Comparison of ENCODE assay signal across 26 cellular contexts in genomic region chr9:110978516-110978915, GRCh38. TPM values are rescaled to one million over a fixed set of nuclear protein-coding genes. Genes with fewer than 3 reads are reported as not detected.
DNase-seq lines count a peak whose midpoint lies in the region; ATAC-seq and TF ChIP-seq lines count a peak whose summit lies in the region.
"Had no signal": no experiment of that assay in that cellular context is flagged by ENCODE, and none has a peak within 500 bp of the region (broad histone marks: within the 10 kb centered on the region; RNA-seq: fewer than 3 reads in every experiment).

No MANE protein-coding gene starts in this region.

- H3K9me3 Mint-ChIP-seq in Caco-2 (ENCODE audit: unreplicated experiment) (peaks cover 18% of the 10 kb centered on the region), endothelial cell (ENCODE audit: unreplicated experiment) (no peaks in the 10 kb centered on the region), osteocyte (ENCODE audit: unreplicated experiment) (no peaks in the 10 kb centered on the region)
- H3K9me3 Mint-ChIP-seq in activated T-cell treated with anti-CD3 and anti-CD28 coated beads, Interleukin-2, amount 50 U/mL, for 4 hours: peaks cover 12% of the 10 kb centered on the region

- H3K4me1 Mint-ChIP-seq in Caco-2 (ENCODE audit: low read depth, unreplicated experiment): peaks cover 54% of the 10 kb centered on the region
- peaks cover 27% of the 10 kb centered on the region for H3K4me1 Mint-ChIP-seq in endothelial cell (ENCODE audit: unreplicated experiment)
- peaks cover 65% of the 10 kb centered on the region for H3K4me1 Mint-ChIP-seq in osteocyte (ENCODE audit: unreplicated experiment)
- no peaks in the 10 kb centered on the region for H3K4me1 Mint-ChIP-seq in activated T-cell treated with anti-CD3 and anti-CD28 coated beads, Interleukin-2, amount 50 U/mL, for 4 hours (ENCODE audit: low read depth)
- H3K4me1 Mint-ChIP-seq: CD4-positive, alpha-beta memory T cell had no signal

- H3K4me1 ChIP-seq in Caco-2: peaks cover 15% of the 10 kb centered on the region

- H3K9me3 ChIP-seq in Caco-2: no peaks in the 10 kb centered on the region
- H3K9me3 ChIP-seq in SK-N-MC (ENCODE audit: low read depth, low read length): no peaks in the 10 kb centered on the region
- H3K9me3 ChIP-seq: MG63 had no signal

- H3K4me3 Mint-ChIP-seq in Caco-2 (ENCODE audit: unreplicated experiment): no peak overlapping the region
- no peak overlapping the region for H3K4me3 Mint-ChIP-seq in endothelial cell (ENCODE audit: unreplicated experiment)
- no peak overlapping the region for H3K4me3 Mint-ChIP-seq in osteocyte (ENCODE audit: unreplicated experiment)
- no peak overlapping the region for H3K4me3 Mint-ChIP-seq in activated T-cell treated with anti-CD3 and anti-CD28 coated beads, Interleukin-2, amount 50 U/mL, for 4 hours
- H3K4me3 Mint-ChIP-seq: CD4-positive, alpha-beta memory T cell had no signal

- DNase-seq in Caco-2: no peak
- DNase-seq in SK-N-MC (ENCODE audit: low read depth, low spot score): no peak
- no peak for DNase-seq in endothelial cell (ENCODE audit: low spot score)
- DNase-seq in osteocyte (ENCODE audit: extremely low spot score, unreplicated experiment): no peak
- no peak for DNase-seq in activated naive CD4-positive, alpha-beta T cell treated with anti-CD3 and anti-CD28 coated beads, Interleukin-2, amount 50 U/mL, for 16 hours
- DNase-seq in activated T-cell treated with anti-CD3 and anti-CD28 coated beads, Interleukin-2, amount 50 U/mL, for 4 hours: no peak
- DNase-seq in NCI-H1417 treated with DMSO at 0.1 percent for 48 hours (lab: John Stamatoyannopoulos, UW): no peak
- DNase-seq in LoVo (ENCODE audit: low spot score): no peak
- DNase-seq: C1 segment of cervical spinal cord; CD4-positive, alpha-beta memory T cell; COR-L47; GF-D8; H7; KBM-7; MG63; NCI-H1105 treated with DMSO at 0.1 percent for 48 hours; NCI-H1694; NCI-H2029 treated with DMSO at 0.1 percent for 48 hours; NCI-H2227 treated with DMSO at 0.1 percent for 48 hours; NCI-H526 treated with DMSO at 0.1 percent for 48 hours; SHP77; SW 1271 had no signal

- H3K4me3 ChIP-seq in Caco-2 (ENCODE audit: low read depth, low read length): no peak overlapping the region
- peak overlapping the region; percentile 59 for H3K4me3 ChIP-seq in SK-N-MC
- H3K4me3 ChIP-seq: MG63 had no signal

- TF ChIP-seq CTCF in Caco-2 (IDR thresholded peaks at IDR 0.05; ENCODE audit: insufficient read depth in 1 of 2, low read depth in 1 of 2, low read length in 1 of 2, severe bottlenecking in 1 of 2, unreplicated experiment in 1 of 2) (no peak), endothelial cell (IDR thresholded peaks at IDR 0.05; ENCODE audit: unreplicated experiment) (no peak), osteocyte (IDR thresholded peaks at IDR 0.05) (no peak)

- H3K27me3 ChIP-seq in Caco-2 (replicated peaks; ENCODE audit: control insufficient read depth, insufficient read depth, low read length): no peaks in the 10 kb centered on the region
- H3K27me3 ChIP-seq: MG63 had no signal

- no peaks in the 10 kb centered on the region for H3K27me3 Mint-ChIP-seq in Caco-2 (ENCODE audit: insufficient read depth, unreplicated experiment)
- H3K27me3 Mint-ChIP-seq in endothelial cell (ENCODE audit: unreplicated experiment): peaks cover 2% of the 10 kb centered on the region
- H3K27me3 Mint-ChIP-seq in osteocyte (ENCODE audit: unreplicated experiment): no peaks in the 10 kb centered on the region
- H3K27me3 Mint-ChIP-seq in activated T-cell treated with anti-CD3 and anti-CD28 coated beads, Interleukin-2, amount 50 U/mL, for 4 hours (ENCODE audit: low read depth): no peaks in the 10 kb centered on the region
- H3K27me3 Mint-ChIP-seq: CD4-positive, alpha-beta memory T cell had no signal

- H3K36me3 ChIP-seq in Caco-2 (ENCODE audit: control insufficient read depth, insufficient read depth, low read length) (no peaks in the 10 kb centered on the region), SK-N-MC (ENCODE audit: insufficient read depth, low read length) (peaks cover 5% of the 10 kb centered on the region; the same call in 1 of the 2 replicates)

- POLR2A ChIA-PET in Caco-2 (lab: Charles Lee): interaction anchor here (0.6 kb wide), 1 partner anchor 847 kb away, joined by 5 read pairs; no protein-coding TSS in a partner anchor

- CTCF ChIA-PET in Caco-2 (lab: Charles Lee): interaction anchor here (0.6 kb wide), 1 partner anchor 1049 kb away, joined by 10 read pairs; no protein-coding TSS in a partner anchor

- no TSS peak for BruUV-seq in Caco-2 (replicated peaks; lab: Mats Ljungman, UMichigan)

- no peak for ATAC-seq in activated T-cell treated with anti-CD3 and anti-CD28 coated beads, Interleukin-2, amount 50 U/mL, for 4 hours
- ATAC-seq: Panc1 had no signal

- peak overlapping the region; percentile 100 for H3K27ac ChIP-seq in SK-N-MC
- H3K27ac ChIP-seq: RWPE1 had no signal

- intact Hi-C loops in Caco-2 (cut with micrococcal nuclease; ENCODE audit: unreplicated experiment): no loop called here

- peak overlapping the region; percentile 83 for H3K27ac Mint-ChIP-seq in Caco-2 (ENCODE audit: unreplicated experiment)
- peak overlapping the region; percentile 17 for H3K27ac Mint-ChIP-seq in endothelial cell (ENCODE audit: unreplicated experiment)
- H3K27ac Mint-ChIP-seq in osteocyte (ENCODE audit: unreplicated experiment): peak overlapping the region; percentile 84
- H3K27ac Mint-ChIP-seq: CD4-positive, alpha-beta memory T cell had no signal

- H3K9ac ChIP-seq in SK-N-MC (ENCODE audit: insufficient read length): peak overlapping the region; percentile 81

- H3K36me3 Mint-ChIP-seq in Caco-2 (ENCODE audit: insufficient read depth, unreplicated experiment) (peaks cover 6% of the 10 kb centered on the region), endothelial cell (ENCODE audit: low read depth, unreplicated experiment) (no peaks in the 10 kb centered on the region), osteocyte (ENCODE audit: unreplicated experiment) (peaks cover 15% of the 10 kb centered on the region)
- no peaks in the 10 kb centered on the region for H3K36me3 Mint-ChIP-seq in activated T-cell treated with anti-CD3 and anti-CD28 coated beads, Interleukin-2, amount 50 U/mL, for 4 hours (ENCODE audit: insufficient read depth)
- H3K36me3 Mint-ChIP-seq: CD4-positive, alpha-beta memory T cell had no signal

RNA-seq across cellular contexts. Expression of gene LPAR1, which starts 59.8 kb away (rescaled TPM):
- 19.8 and 20.3 TPM in 2 replicates for total RNA-seq in Caco-2 (2022)
- total RNA-seq in endothelial cell (ENCODE audit: unreplicated experiment): 5.6 TPM
- total RNA-seq in osteocyte: 119 and 120 TPM in 2 replicates
- under 1 TPM; 0.13 to 0.22 (median 0.15) TPM for total RNA-seq in activated T-cell treated with anti-CD3 and anti-CD28 coated beads, Interleukin-2, amount 50 U/mL, for 4 hours
- total RNA-seq: HT-29, SK-MEL-5 had no signal

Comparison
In these comparisons a context has a peak if more than half of its experiments do, and no peak if none do; other contexts are left out.
1. H3K27ac Mint-ChIP-seq: peak in every context shown above with its lines; median percentile 84 in osteocyte; 83 in Caco-2; 17 in endothelial cell.